ENCODE assay signal across 31 cellular contexts in the genomic region with DNA sequence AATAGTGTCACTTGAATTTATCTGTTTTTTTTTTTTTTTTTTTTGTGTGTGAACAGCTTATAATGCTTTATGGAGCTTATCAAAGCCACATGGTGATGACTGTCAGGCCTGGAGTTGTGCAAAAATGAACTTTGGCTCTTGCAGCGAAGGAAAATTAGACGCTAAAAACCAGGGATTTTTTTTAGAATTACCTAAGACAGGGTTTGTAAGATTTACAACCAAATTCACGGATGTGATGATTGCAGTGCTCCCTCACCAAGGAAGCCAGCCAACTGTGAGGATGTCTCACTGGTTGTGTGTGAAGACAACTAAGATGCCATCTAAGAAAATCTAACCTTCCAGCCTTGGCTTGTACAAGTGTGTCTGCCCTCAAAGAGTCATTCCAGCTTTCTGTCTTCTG.
DNase-seq lines count a peak whose midpoint lies in the region; ATAC-seq and TF ChIP-seq lines count a peak whose summit lies in the region.
"Had no signal": no experiment of that assay in that cellular context is flagged by ENCODE, and none has a peak within 500 bp of the region (broad histone marks: within the 10 kb centered on the region; RNA-seq: fewer than 3 reads in every experiment).

No MANE protein-coding gene starts in this region.

- DNase-seq in cardiac muscle cell (ENCODE audit: low read depth in 1 of 2, low spot score in 1 of 2) (peak in 1 of 2 donors; percentile 32), heart right ventricle (no peak), cardiac fibroblast (ENCODE audit: low read depth in 2 of 2) (peak; percentile 27 to 33), left lobe of liver (ENCODE audit: low spot score) (no peak), foreskin keratinocyte (no peak), SK-N-DZ (ENCODE audit: low spot score) (no peak), G401 (ENCODE audit: low spot score) (no peak)
- DNase-seq: 8988T; activated CD4-positive, alpha-beta T cell treated with anti-CD3 and anti-CD28 coated beads, Interleukin-2, amount 50 U/mL, for 1 hour; activated CD8-positive, alpha-beta memory T cell treated with anti-CD3 and anti-CD28 coated beads, Interleukin-2, amount 10 ng/mL, durations not matched to agents 7 days and 5 days; activated naive CD4-positive, alpha-beta T cell treated with Interleukin-2 at 50 U/mL for 16 hours; activated T-cell treated with anti-CD3 and anti-CD28 coated beads, Interleukin-2, amount 50 U/mL, for 72 hours; adrenal gland; AML-193; CD4-positive, alpha-beta T cell; colonic mucosa; effector CD8-positive, alpha-beta T cell; erythroblast; H9; islet precursor cell; NCI-H1436; NCI-H2081 treated with DMSO at 0.1 percent for 48 hours; NCI-H774; SJCRH30; stimulated activated naive CD4-positive, alpha-beta T cell had no signal

- peaks cover 24% of the 10 kb centered on the region for H3K4me1 ChIP-seq in cardiac muscle cell (ENCODE audit: low read depth)
- H3K4me1 ChIP-seq in heart right ventricle, result peaks cover 0 to 41% (median 16%) of the 10 kb centered on the region in 9 donors
- H3K4me1 ChIP-seq in subcutaneous abdominal adipose tissue (ENCODE audit: control insufficient read depth in 5 of 5, insufficient read depth in 5 of 5, low read length in 5 of 5), result peaks cover 0 to 23% (median 14%) of the 10 kb centered on the region in 5 donors
- H3K4me1 ChIP-seq in foreskin keratinocyte, result no peaks in the 10 kb centered on the region
- H3K4me1 ChIP-seq: adrenal gland, colonic mucosa, neural progenitor cell, SJCRH30 had no signal

- H3K4me3 ChIP-seq in cardiac muscle cell (no peak overlapping the region), heart right ventricle (no peak overlapping the region), cardiac fibroblast (replicated peaks in 1 of 2; ENCODE audit: low read depth in 2 of 2, low read length in 2 of 2) (no peak overlapping the region), subcutaneous abdominal adipose tissue (ENCODE audit: low read depth in 1 of 5, low read length in 5 of 5) (no peak overlapping the region)
- H3K4me3 ChIP-seq: adrenal gland, colonic mucosa, lung, neural progenitor cell, SJCRH30, thoracic aorta had no signal

- intact Hi-C loops in heart right ventricle (cut with DNase I), result no loop called here

- H3K36me3 ChIP-seq in cardiac muscle cell, result no peaks in the 10 kb centered on the region
- no peaks in the 10 kb centered on the region for H3K36me3 ChIP-seq in heart right ventricle
- no peaks in the 10 kb centered on the region for H3K36me3 ChIP-seq in subcutaneous abdominal adipose tissue (ENCODE audit: control insufficient read depth in 5 of 5, insufficient read depth in 5 of 5, low read length in 5 of 5)
- H3K36me3 ChIP-seq: adrenal gland, colonic mucosa, neural progenitor cell, SJCRH30, thoracic aorta had no signal

- 33 to 53% methylated on average over 3 of the region's 3 CpGs for WGBS in heart right ventricle, 2 donors

- ATAC-seq in heart right ventricle (no peak), left lobe of liver (peak; percentile 53), foreskin keratinocyte (no peak)
- ATAC-seq: activated CD8-positive, alpha-beta memory T cell treated with anti-CD3 and anti-CD28 coated beads, Interleukin-2, amount 10 ng/mL, durations not matched to agents 7 days and 5 days; activated T-cell treated with anti-CD3 and anti-CD28 coated beads, Interleukin-2, amount 50 U/mL, for 72 hours; WTC11 had no signal

- no peaks in the 10 kb centered on the region for H3K27me3 ChIP-seq in cardiac muscle cell
- no peaks in the 10 kb centered on the region for H3K27me3 ChIP-seq in heart right ventricle
- no peaks in the 10 kb centered on the region for H3K27me3 ChIP-seq in subcutaneous abdominal adipose tissue (ENCODE audit: control insufficient read depth in 5 of 5, insufficient read depth in 4 of 5, low read length in 5 of 5)
- H3K27me3 ChIP-seq in foreskin keratinocyte, result no peaks in the 10 kb centered on the region
- H3K27me3 ChIP-seq: adrenal gland, colonic mucosa, neural progenitor cell, SJCRH30 had no signal

- H3K9me3 ChIP-seq in cardiac muscle cell (ENCODE audit: low read depth), result no peaks in the 10 kb centered on the region
- H3K9me3 ChIP-seq in heart right ventricle, result no peaks in the 10 kb centered on the region
- H3K9me3 ChIP-seq in subcutaneous abdominal adipose tissue (ENCODE audit: control insufficient read depth in 5 of 5, low read length in 5 of 5), result peaks cover 0 to 4% (median 3%) of the 10 kb centered on the region in 5 donors
- H3K9me3 ChIP-seq: adrenal gland, colonic mucosa, SJCRH30, thoracic aorta had no signal

- H3K9ac ChIP-seq in subcutaneous abdominal adipose tissue (ENCODE audit: low read length in 5 of 5), result no peak overlapping the region
- H3K9ac ChIP-seq: KMS-11, neural progenitor cell had no signal

- TF ChIP-seq CTCF in cardiac muscle cell (IDR thresholded peaks at IDR 0.05; ENCODE audit: low read depth, low read length) (no peak), heart right ventricle (IDR thresholded peaks at IDR 0.05) (no peak), cardiac fibroblast (IDR thresholded peaks at IDR 0.05; ENCODE audit: low read depth, low read length) (no peak), foreskin keratinocyte (conservative IDR thresholded peaks at IDR 0.05) (no peak)

- in situ Hi-C loops in G401 (cut with HindIII; ENCODE audit: low sequenced_read_pairs), result no loop called here

- H3K27ac ChIP-seq in cardiac muscle cell (peak overlapping the region; percentile 55), heart right ventricle (peak overlapping the region in 1 of 10 donors; percentile 32), subcutaneous abdominal adipose tissue (ENCODE audit: low read depth, low read length) (peak overlapping the region; percentile 31), foreskin keratinocyte (no peak overlapping the region)
- H3K27ac ChIP-seq: adrenal gland, colonic mucosa, KMS-11, neural progenitor cell, SJCRH30, thoracic aorta had no signal

Comparison
In these comparisons a context has a peak if more than half of its experiments do, and no peak if none do; other contexts are left out.
1. DNase-seq: peak in cardiac fibroblast (2 of 2); none in heart right ventricle (0 of 2), left lobe of liver (single experiment), foreskin keratinocyte (0 of 2), SK-N-DZ (single experiment) and G401 (single experiment).